Comparison of ENCODE assay signal across 11 cellular contexts in the genomic region with DNA sequence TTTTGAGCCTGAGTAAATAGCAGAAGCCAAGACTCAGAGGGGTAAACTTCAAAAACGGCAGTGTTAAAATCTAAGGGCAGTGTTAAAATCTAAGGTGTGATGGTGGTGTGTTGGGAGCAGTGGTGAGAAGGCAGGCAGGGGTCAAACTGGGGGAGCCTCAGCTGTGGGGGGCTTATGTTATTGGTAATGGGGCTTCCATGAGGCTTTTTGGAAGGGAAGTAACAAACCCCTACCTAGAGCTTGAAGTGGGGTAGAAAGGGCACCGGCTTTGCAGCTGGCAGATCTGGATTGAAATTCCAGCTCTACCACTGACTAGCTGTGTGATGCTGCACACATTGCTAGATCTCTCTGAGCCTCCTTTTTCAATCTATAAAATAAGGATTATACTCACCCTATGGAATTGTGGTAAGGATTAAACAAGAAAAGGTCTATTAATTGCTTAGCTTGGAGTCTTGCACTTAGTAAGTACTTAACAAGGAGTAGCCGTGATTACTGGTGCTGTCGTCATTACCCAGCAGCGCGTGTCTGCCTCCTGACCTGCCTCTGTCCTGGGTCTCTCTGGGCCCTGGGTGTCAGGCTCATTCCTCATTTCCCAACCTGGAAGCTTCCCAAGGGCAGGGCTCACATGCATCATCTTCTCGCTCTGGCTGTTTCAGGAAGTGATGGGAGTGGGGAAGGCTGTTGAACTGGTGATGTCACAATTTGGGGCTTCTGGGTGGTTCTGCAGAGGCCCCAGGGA. TPM values are rescaled to one million over a fixed set of nuclear protein-coding genes. Genes with fewer than 3 reads are reported as not detected.
DNase-seq lines count a peak whose midpoint lies in the region; ATAC-seq, FAIRE-seq and TF ChIP-seq lines count a peak whose summit lies in the region.
"Had no signal": no experiment of that assay in that cellular context is flagged by ENCODE, and none has a peak within 500 bp of the region (broad histone marks: within the 10 kb centered on the region; RNA-seq: fewer than 3 reads in every experiment).

No MANE protein-coding gene starts in this region.

- H3K36me3 ChIP-seq in HEK293 (ENCODE audit: control insufficient read depth in 2 of 2, insufficient read depth in 1 of 2, low read length in 2 of 2): no peaks in the 10 kb centered on the region
- H3K36me3 ChIP-seq in kidney (ENCODE audit: control insufficient read depth in 1 of 2, insufficient read depth in 2 of 2, low read length in 2 of 2): no peaks in the 10 kb centered on the region

- no peak overlapping the region for H3K9ac ChIP-seq in kidney (ENCODE audit: low read length in 2 of 2)

- H3K4me3 Mint-ChIP-seq in chondrocyte (ENCODE audit: unreplicated experiment): no peak overlapping the region
- no peak overlapping the region for H3K4me3 Mint-ChIP-seq in immature natural killer cell
- H3K4me3 Mint-ChIP-seq in activated CD8-positive, alpha-beta memory T cell treated with anti-CD3 and anti-CD28 coated beads, Interleukin-2, amount 10 ng/mL, durations not matched to agents 7 days and 5 days: no peak overlapping the region

- H3K36me3 Mint-ChIP-seq in chondrocyte (ENCODE audit: low read depth): no peaks in the 10 kb centered on the region
- no peaks in the 10 kb centered on the region for H3K36me3 Mint-ChIP-seq in immature natural killer cell
- H3K36me3 Mint-ChIP-seq in activated CD8-positive, alpha-beta memory T cell treated with anti-CD3 and anti-CD28 coated beads, Interleukin-2, amount 10 ng/mL, durations not matched to agents 7 days and 5 days: no peaks in the 10 kb centered on the region

- H3K27ac ChIP-seq in HEK293 (ENCODE audit: extremely low read depth, low read depth, low read length): no peak overlapping the region
- H3K27ac ChIP-seq in kidney (ENCODE audit: low read depth in 2 of 2, low read length in 2 of 2): no peak overlapping the region

- no peak overlapping the region for H3K27ac Mint-ChIP-seq in chondrocyte (ENCODE audit: unreplicated experiment)
- no peak overlapping the region for H3K27ac Mint-ChIP-seq in immature natural killer cell
- H3K27ac Mint-ChIP-seq in activated CD8-positive, alpha-beta memory T cell treated with anti-CD3 and anti-CD28 coated beads, Interleukin-2, amount 10 ng/mL, durations not matched to agents 7 days and 5 days: no peak overlapping the region

- DNase-seq in AG09319 (ENCODE audit: extremely low read depth, low read depth) (peak; percentile 44), chondrocyte (ENCODE audit: low spot score) (peak; percentile 27), kidney (peak; percentile 83), immature natural killer cell (no peak), urothelium cell line (ENCODE audit: low spot score) (no peak)
- DNase-seq in activated CD8-positive, alpha-beta memory T cell treated with anti-CD3 and anti-CD28 coated beads, Interleukin-2, amount 10 ng/mL, durations not matched to agents 7 days and 5 days: no peak
- DNase-seq: activated CD4-positive, alpha-beta T cell treated with anti-CD3 and anti-CD28 coated beads for 1 hour; MV-4-11; NCI-H69 had no signal

- H3K27me3 Mint-ChIP-seq in chondrocyte (ENCODE audit: low read depth) (no peaks in the 10 kb centered on the region), immature natural killer cell (ENCODE audit: low read depth in 3 of 3) (peaks cover 3 to 17% (median 5%) of the 10 kb centered on the region in 3 donors)
- peaks cover 5% of the 10 kb centered on the region for H3K27me3 Mint-ChIP-seq in activated CD8-positive, alpha-beta memory T cell treated with anti-CD3 and anti-CD28 coated beads, Interleukin-2, amount 10 ng/mL, durations not matched to agents 7 days and 5 days

- no peaks in the 10 kb centered on the region for H3K9me3 Mint-ChIP-seq in chondrocyte (ENCODE audit: low read depth)
- H3K9me3 Mint-ChIP-seq in immature natural killer cell: peaks cover 0 to 1% (median 0%) of the 10 kb centered on the region in 6 donors
- H3K9me3 Mint-ChIP-seq in activated CD8-positive, alpha-beta memory T cell treated with anti-CD3 and anti-CD28 coated beads, Interleukin-2, amount 10 ng/mL, durations not matched to agents 7 days and 5 days (ENCODE audit: low read depth): no peaks in the 10 kb centered on the region

- H3K4me1 Mint-ChIP-seq in chondrocyte (ENCODE audit: low read depth) (peaks cover 53% of the 10 kb centered on the region), immature natural killer cell (no peaks in the 10 kb centered on the region)
- no peaks in the 10 kb centered on the region for H3K4me1 Mint-ChIP-seq in activated CD8-positive, alpha-beta memory T cell treated with anti-CD3 and anti-CD28 coated beads, Interleukin-2, amount 10 ng/mL, durations not matched to agents 7 days and 5 days

- H3K4me3 ChIP-seq in HEK293 (ENCODE audit: low read depth, low read length) (no peak overlapping the region), kidney (ENCODE audit: low read length in 2 of 2) (no peak overlapping the region)

- intact Hi-C loops in kidney (cut with DNase I): no loop called here

- H3K4me1 ChIP-seq in HEK293 (ENCODE audit: control insufficient read depth, insufficient read depth, low read length): no peaks in the 10 kb centered on the region
- H3K4me1 ChIP-seq in kidney (ENCODE audit: control insufficient read depth in 1 of 2, insufficient read depth in 1 of 2, low read depth in 1 of 2, low read length in 2 of 2): peaks cover 0 to 6% of the 10 kb centered on the region in 2 donors

- POLR2A ChIA-PET in HEK293 (lab: Yijun Ruan, JAX): interaction anchor here (1.2 kb wide), 1 partner anchor 69 kb away, joined by 3 read pairs; no protein-coding TSS in a partner anchor

- H3K9me3 ChIP-seq in HEK293 (ENCODE audit: control insufficient read depth, insufficient read depth, low read depth, low read length) (no peaks in the 10 kb centered on the region), kidney (ENCODE audit: control insufficient read depth in 1 of 2, low read length in 2 of 2) (no peaks in the 10 kb centered on the region)

- FAIRE-seq in kidney (lab: Jason Lieb, UNC) (no peak), urothelium cell line (lab: Jason Lieb, UNC) (no peak)

- CTCF ChIA-PET in HEK293 (lab: Yijun Ruan, JAX): interaction anchor here (0.5 to 8.0 kb wide), 11 partner anchors 8 to 68 kb away, joined by 3 to 62 read pairs (median 4); a partner anchor contains a TSS
- CTCF ChIA-PET in activated CD8-positive, alpha-beta memory T cell treated with anti-CD3 and anti-CD28 coated beads, Interleukin-2, amount 10 ng/mL, durations not matched to agents 7 days and 5 days (lab: Charles Lee): interaction anchor here (0.7 to 2.5 kb wide), 7 partner anchors 10 to 117 kb away, joined by 3 to 7 read pairs (median 4); no protein-coding TSS in a partner anchor

- ATAC-seq in GM21529 (IDR thresholded peaks at IDR 0.05; ENCODE audit: unreplicated experiment): no peak
- no peak for ATAC-seq in activated CD8-positive, alpha-beta memory T cell treated with anti-CD3 and anti-CD28 coated beads, Interleukin-2, amount 10 ng/mL, durations not matched to agents 7 days and 5 days

- no peak for TF ChIP-seq CTCF in AG09319 (IDR thresholded peaks at IDR 0.05; ENCODE audit: low read depth, low read length)
- no peak for TF ChIP-seq CTCF in HEK293 (tag by site-specific recombination; IDR thresholded peaks at IDR 0.05)
- TF ChIP-seq CTCF in chondrocyte (IDR thresholded peaks at IDR 0.05): no peak
- no peak for TF ChIP-seq CTCF in kidney (IDR thresholded peaks at IDR 0.05; ENCODE audit: borderline replicate concordance, extremely low read depth, insufficient read depth)

TF ChIP-seq in HEK293, 187 proteins besides CTCF, POLR2A, EP300 and RAD21:
- TF ChIP-seq ZNF626 (tag by site-specific recombination; IDR thresholded peaks at IDR 0.05): no peak
- TF ChIP-seq, protein P1, sequence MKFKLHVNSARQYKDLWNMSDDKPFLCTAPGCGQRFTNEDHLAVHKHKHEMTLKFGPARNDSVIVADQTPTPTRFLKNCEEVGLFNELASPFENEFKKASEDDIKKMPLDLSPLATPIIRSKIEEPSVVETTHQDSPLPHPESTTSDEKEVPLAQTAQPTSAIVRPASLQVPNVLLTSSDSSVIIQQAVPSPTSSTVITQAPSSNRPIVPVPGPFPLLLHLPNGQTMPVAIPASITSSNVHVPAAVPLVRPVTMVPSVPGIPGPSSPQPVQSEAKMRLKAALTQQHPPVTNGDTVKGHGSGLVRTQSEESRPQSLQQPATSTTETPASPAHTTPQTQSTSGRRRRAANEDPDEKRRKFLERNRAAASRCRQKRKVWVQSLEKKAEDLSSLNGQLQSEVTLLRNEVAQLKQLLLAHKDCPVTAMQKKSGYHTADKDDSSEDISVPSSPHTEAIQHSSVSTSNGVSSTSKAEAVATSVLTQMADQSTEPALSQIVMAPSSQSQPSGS (tag by site-specific recombination; IDR thresholded peaks at IDR 0.05; ENCODE audit: low read depth): peak; percentile 27; the same call in 1 of the 2 replicates
- no peak for TF ChIP-seq ZNF23 (tag by site-specific recombination; IDR thresholded peaks at IDR 0.05; ENCODE audit: borderline replicate concordance)
- TF ChIP-seq ZNF155 (tag by site-specific recombination; IDR thresholded peaks at IDR 0.05): no peak
TF ChIP-seq in HEK293: peak in this region for 1.

RNA-seq across cellular contexts. Expression of a gene that starts 18.5 kb away (rescaled TPM):
- total RNA-seq in chondrocyte (10.7 to 17.0 TPM (median 12.1 TPM) in 3 replicates), kidney (12.3 TPM)
- polyA plus RNA-seq in kidney (ENCODE audit: insufficient read depth, low read depth, low replicate concordance) (1.0 TPM), immature natural killer cell (not detected)
- not detected for total RNA-seq in activated CD8-positive, alpha-beta memory T cell treated with anti-CD3 and anti-CD28 coated beads, Interleukin-2, amount 10 ng/mL, durations not matched to agents 7 days and 5 days

RNA-seq across cellular contexts. Expression of a gene that starts 22.7 kb away (rescaled TPM):
- 187 to 277 TPM (median 266 TPM) in 3 replicates for total RNA-seq in chondrocyte
- total RNA-seq in kidney: 1,490 TPM
- 173 TPM for polyA plus RNA-seq in kidney (ENCODE audit: insufficient read depth, low read depth, low replicate concordance)
- not detected for polyA plus RNA-seq in immature natural killer cell
- 10 to 100 TPM in 1 of 2 experiments, 1 to 10 TPM in 1; 4.7 to 18.3 TPM for total RNA-seq in activated CD8-positive, alpha-beta memory T cell treated with anti-CD3 and anti-CD28 coated beads, Interleukin-2, amount 10 ng/mL, durations not matched to agents 7 days and 5 days

Comparison
In these comparisons a context has a peak if more than half of its experiments do, and no peak if none do; other contexts are left out.
1. DNase-seq: peak in AG09319 (single experiment), chondrocyte (single experiment) and kidney (single experiment); none in immature natural killer cell (0 of 3), urothelium cell line (single experiment) and activated CD8-positive, alpha-beta memory T cell treated with anti-CD3 and anti-CD28 coated beads, Interleukin-2, amount 10 ng/mL, durations not matched to agents 7 days and 5 days (single experiment).
2. RNA of a gene that starts 18.5 kb away (total RNA-seq): 12.3 TPM in kidney (single experiment) and 10.7 to 17.0 TPM in chondrocyte; not detected in activated CD8-positive, alpha-beta memory T cell treated with anti-CD3 and anti-CD28 coated beads, Interleukin-2, amount 10 ng/mL, durations not matched to agents 7 days and 5 days; every median in the first group is over 10 times any median in the second.